ENCODE assay signal across 34 cellular contexts in the genomic region with DNA sequence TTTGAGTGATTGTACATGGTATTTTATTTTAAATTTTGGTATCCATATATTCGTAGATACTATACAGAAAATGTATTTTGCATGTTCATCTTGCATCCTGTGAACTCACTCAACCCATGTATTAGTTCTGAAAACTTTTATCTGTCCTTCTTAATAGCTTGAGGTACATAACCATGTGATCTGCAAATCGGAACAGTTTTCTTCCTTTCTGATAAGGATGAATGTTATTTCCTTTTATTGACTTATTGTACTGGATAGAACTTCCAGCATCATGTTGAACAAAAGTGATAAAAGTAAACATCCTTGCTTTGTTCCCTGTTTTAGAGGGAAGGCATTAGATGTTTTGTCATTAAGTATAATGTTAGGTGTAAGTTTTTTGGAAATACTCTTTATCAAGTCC.
"Had no signal": no experiment of that assay in that cellular context is flagged by ENCODE, and none has a peak within 500 bp of the region (broad histone marks: within the 10 kb centered on the region; RNA-seq: fewer than 3 reads in every experiment).

No MANE protein-coding gene starts in this region.

- H3K36me3 ChIP-seq: adrenal gland, ascending aorta, brain microvascular endothelial cell, breast epithelium, cardiac muscle cell had no signal

- ATAC-seq: activated naive CD4-positive, alpha-beta T cell treated with anti-CD3 and anti-CD28 coated beads, Interleukin-2, amount 50 U/mL, for 72 hours; activated naive CD8-positive, alpha-beta T cell treated with anti-CD3 and anti-CD28 coated beads, Interleukin-2, amount 50 U/mL, for 24 hours; activated T-cell treated with anti-CD3 and anti-CD28 coated beads, Interleukin-2, amount 50 U/mL, for 4 hours; activated T-cell treated with anti-CD3 and anti-CD28 coated beads, Interleukin-2, amount 50 U/mL, for 72 hours; activated T-helper 17 cell treated with anti-CD3 and anti-CD28 coated beads, Interleukin-2, amount 50 U/mL, for 72 hours; body of pancreas had no signal

- H3K4me1 ChIP-seq: adrenal gland, ascending aorta, body of pancreas, breast epithelium had no signal

- H3K27ac ChIP-seq: adrenal gland, ascending aorta, body of pancreas, brain microvascular endothelial cell, breast epithelium, cardiac muscle cell had no signal

- H3K27me3 ChIP-seq: adrenal gland, ascending aorta, body of pancreas, brain microvascular endothelial cell, breast epithelium, cardiac muscle cell had no signal

- FAIRE-seq: astrocyte, bronchial epithelial cell had no signal

- H3K9me3 ChIP-seq: adrenal gland, ascending aorta, body of pancreas, breast epithelium had no signal

- H3K4me3 ChIP-seq: adrenal gland, ascending aorta, body of pancreas, breast epithelium, cardiac muscle cell had no signal

- DNase-seq: activated effector memory CD4-positive, alpha-beta T cell treated with anti-CD3 and anti-CD28 coated beads, Interleukin-2, amount 50 U/mL, for 16 hours; activated effector memory CD4-positive, alpha-beta T cell treated with Interleukin-2 at 50 U/mL for 16 hours; activated gamma-delta T cell; activated gamma-delta T cell treated with Interleukin-2 at 50 U/mL for 16 hours; activated naive CD4-positive, alpha-beta T cell; activated naive CD4-positive, alpha-beta T cell treated with anti-CD3 and anti-CD28 coated beads for 36 hours; activated naive CD4-positive, alpha-beta T cell treated with anti-CD3 and anti-CD28 coated beads, Interleukin-2, amount 10 ng/mL, durations not matched to agents 7 days and 5 days; activated naive CD4-positive, alpha-beta T cell treated with anti-CD3 and anti-CD28 coated beads, Interleukin-2, amount 50 U/mL, for 16 hours; activated naive CD4-positive, alpha-beta T cell treated with Interleukin-2 at 50 U/mL for 16 hours; activated naive CD8-positive, alpha-beta T cell treated with anti-CD3 and anti-CD28 coated beads for 36 hours; activated naive CD8-positive, alpha-beta T cell treated with anti-CD3 and anti-CD28 coated beads, Interleukin-2, amount 10 ng/mL, durations not matched to agents 7 days and 5 days; activated naive CD8-positive, alpha-beta T cell treated with anti-CD3 and anti-CD28 coated beads, Interleukin-2, amount 50 U/mL, for 24 hours; activated T-cell treated with anti-CD3 and anti-CD28 coated beads, Interleukin-2, amount 50 U/mL, for 1 hour; activated T-cell treated with anti-CD3 and anti-CD28 coated beads, Interleukin-2, amount 50 U/mL, for 24 hours; activated T-cell treated with anti-CD3 and anti-CD28 coated beads, Interleukin-2, amount 50 U/mL, for 4 hours; activated T-cell treated with anti-CD3 and anti-CD28 coated beads, Interleukin-2, amount 50 U/mL, for 48 hours; activated T-cell treated with anti-CD3 and anti-CD28 coated beads, Interleukin-2, amount 50 U/mL, for 72 hours; adrenal gland; amniotic stem cell; amygdala; anterior cingulate cortex; aorta; body of pancreas; brain microvascular endothelial cell; caudate nucleus; central memory CD4-positive, alpha-beta T cell; cerebellar nuclear complex had no signal
